Comparison of ENCODE assay signal across 19 cellular contexts in genomic region chr10:49577182-49577925, GRCh38. TPM values are rescaled to one million over a fixed set of nuclear protein-coding genes. Genes with fewer than 3 reads are reported as not detected.
A peak's percentile ranks its signal among the peaks of the same experiment; 100 is the strongest.
DNase-seq lines count a peak whose midpoint lies in the region; ATAC-seq and TF ChIP-seq lines count a peak whose summit lies in the region.
"Had no signal": no experiment of that assay in that cellular context is flagged by ENCODE, and none has a peak within 500 bp of the region (broad histone marks: within the 10 kb centered on the region; RNA-seq: fewer than 3 reads in every experiment).

No MANE protein-coding gene starts in this region.

- peak; percentile 42 for ATAC-seq in activated CD4-positive, alpha-beta T cell treated with anti-CD3 and anti-CD28 coated beads for 36 hours
- ATAC-seq in GM18502 (IDR thresholded peaks at IDR 0.05; ENCODE audit: poor library complexity, unreplicated experiment) (peak; percentile 47), HG02885 (IDR thresholded peaks at IDR 0.05; ENCODE audit: poor library complexity, unreplicated experiment) (peak; percentile 49)
- peak; percentile 45 for ATAC-seq in stimulated activated memory B cell treated with anti-CD40 and anti-IgM and Interleukin-4, amounts not matched to agents 10 μg/mL and 1 μg/mL and 100 μg/mL, for 72 hours
- ATAC-seq: HCT116 had no signal

- H3K27me3 Mint-ChIP-seq in activated CD4-positive, alpha-beta T cell treated with anti-CD3 and anti-CD28 coated beads for 36 hours = peaks cover 9% of the 10 kb centered on the region
- H3K27me3 Mint-ChIP-seq in stimulated activated memory B cell treated with anti-CD40 and anti-IgM and Interleukin-4, amounts not matched to agents 10 μg/mL and 1 μg/mL and 100 μg/mL, for 72 hours = peaks cover 44% of the 10 kb centered on the region

- CTCF ChIA-PET in activated CD4-positive, alpha-beta T cell treated with anti-CD3 and anti-CD28 coated beads for 36 hours (lab: Charles Lee) = no interaction called here

- H3K4me3 Mint-ChIP-seq in activated CD4-positive, alpha-beta T cell treated with anti-CD3 and anti-CD28 coated beads for 36 hours = no peak overlapping the region
- H3K4me3 Mint-ChIP-seq in stimulated activated memory B cell treated with anti-CD40 and anti-IgM and Interleukin-4, amounts not matched to agents 10 μg/mL and 1 μg/mL and 100 μg/mL, for 72 hours = no peak overlapping the region
- H3K4me3 Mint-ChIP-seq: CD4-positive, CD25-positive, alpha-beta regulatory T cell; IgD-negative memory B cell had no signal

- H3K9me3 ChIP-seq in esophagus muscularis mucosa = no peaks in the 10 kb centered on the region
- H3K9me3 ChIP-seq: BLaER1 treated with 17β-estradiol and CSF1 and Interleukin-3, amounts not matched to agents 10 nM and 100 nM had no signal

- no peak for DNase-seq in activated CD4-positive, alpha-beta T cell treated with anti-CD3 and anti-CD28 coated beads for 36 hours
- no peak for DNase-seq in activated CD4-positive, alpha-beta T cell treated with anti-CD3 and anti-CD28 coated beads, Interleukin-2, amount 50 U/mL, for 48 hours
- DNase-seq in NOMO-1 treated with dmso at 0.1 percent for 144 hours (lab: John Stamatoyannopoulos, UW; ENCODE audit: unreplicated experiment) = no peak
- DNase-seq in esophagus muscularis mucosa (ENCODE audit: extremely low spot score) = no peak
- no peak for DNase-seq in NCI-H1694 (lab: John Stamatoyannopoulos, UW)
- DNase-seq: Calu3; CD4-positive, CD25-positive, alpha-beta regulatory T cell; DMS 273 treated with DMSO at 0.1 percent for 48 hours; GM23248; KG1 had no signal

- 79% methylated on average over 2 of the region's 2 CpGs for WGBS in esophagus muscularis mucosa

- H3K27ac Mint-ChIP-seq in activated CD4-positive, alpha-beta T cell treated with anti-CD3 and anti-CD28 coated beads for 36 hours = no peak overlapping the region
- no peak overlapping the region for H3K27ac Mint-ChIP-seq in stimulated activated memory B cell treated with anti-CD40 and anti-IgM and Interleukin-4, amounts not matched to agents 10 μg/mL and 1 μg/mL and 100 μg/mL, for 72 hours
- H3K27ac Mint-ChIP-seq: CD4-positive, CD25-positive, alpha-beta regulatory T cell; IgD-negative memory B cell had no signal

- H3K36me3 Mint-ChIP-seq in activated CD4-positive, alpha-beta T cell treated with anti-CD3 and anti-CD28 coated beads for 36 hours (ENCODE audit: low read depth) = no peaks in the 10 kb centered on the region
- H3K36me3 Mint-ChIP-seq in stimulated activated memory B cell treated with anti-CD40 and anti-IgM and Interleukin-4, amounts not matched to agents 10 μg/mL and 1 μg/mL and 100 μg/mL, for 72 hours = no peaks in the 10 kb centered on the region
- H3K36me3 Mint-ChIP-seq: CD4-positive, CD25-positive, alpha-beta regulatory T cell had no signal

- H3K4me1 ChIP-seq in esophagus muscularis mucosa = no peaks in the 10 kb centered on the region
- H3K4me1 ChIP-seq: BLaER1 treated with 17β-estradiol and CSF1 and Interleukin-3, amounts not matched to agents 10 nM and 100 nM had no signal

- no peaks in the 10 kb centered on the region for H3K9me3 Mint-ChIP-seq in activated CD4-positive, alpha-beta T cell treated with anti-CD3 and anti-CD28 coated beads for 36 hours (ENCODE audit: low read depth)
- no peaks in the 10 kb centered on the region for H3K9me3 Mint-ChIP-seq in stimulated activated memory B cell treated with anti-CD40 and anti-IgM and Interleukin-4, amounts not matched to agents 10 μg/mL and 1 μg/mL and 100 μg/mL, for 72 hours
- H3K9me3 Mint-ChIP-seq: CD4-positive, CD25-positive, alpha-beta regulatory T cell; IgD-negative memory B cell had no signal

- no peak overlapping the region for H3K27ac ChIP-seq in esophagus muscularis mucosa (replicated peaks in 1 of 4)
- H3K27ac ChIP-seq: 22Rv1; BLaER1 treated with 17β-estradiol and CSF1 and Interleukin-3, amounts not matched to agents 10 nM and 100 nM; GM23248 had no signal

- no peak for TF ChIP-seq CTCF in esophagus muscularis mucosa (IDR thresholded peaks at IDR 0.05)

- H3K4me1 Mint-ChIP-seq in activated CD4-positive, alpha-beta T cell treated with anti-CD3 and anti-CD28 coated beads for 36 hours = no peaks in the 10 kb centered on the region
- H3K4me1 Mint-ChIP-seq in stimulated activated memory B cell treated with anti-CD40 and anti-IgM and Interleukin-4, amounts not matched to agents 10 μg/mL and 1 μg/mL and 100 μg/mL, for 72 hours = peaks cover 12% of the 10 kb centered on the region

- H3K27me3 ChIP-seq in esophagus muscularis mucosa = peaks cover 0 to 5% (median 0%) of the 10 kb centered on the region in 4 donors
- H3K27me3 ChIP-seq: BLaER1 treated with 17β-estradiol and CSF1 and Interleukin-3, amounts not matched to agents 10 nM and 100 nM had no signal

- no peak overlapping the region for H3K4me3 ChIP-seq in esophagus muscularis mucosa
- H3K4me3 ChIP-seq: BLaER1 treated with 17β-estradiol and CSF1 and Interleukin-3, amounts not matched to agents 10 nM and 100 nM; GM23248 had no signal

- no peaks in the 10 kb centered on the region for H3K36me3 ChIP-seq in esophagus muscularis mucosa
- H3K36me3 ChIP-seq: BLaER1 treated with 17β-estradiol and CSF1 and Interleukin-3, amounts not matched to agents 10 nM and 100 nM had no signal

- no peak for TF ChIP-seq EP300 in esophagus muscularis mucosa (IDR thresholded peaks at IDR 0.05)

- intact Hi-C loops in activated CD4-positive, alpha-beta T cell treated with anti-CD3 and anti-CD28 coated beads for 36 hours (cut with DNase I, micrococcal nuclease) = no loop called here
- intact Hi-C loops in esophagus muscularis mucosa (cut with DNase I) = no loop called here

- no peak for TF ChIP-seq POLR2A in esophagus muscularis mucosa (IDR thresholded peaks at IDR 0.05; ENCODE audit: low read depth)

- POLR2A ChIA-PET in activated CD4-positive, alpha-beta T cell treated with anti-CD3 and anti-CD28 coated beads for 36 hours (lab: Charles Lee) = interaction anchor here (0.6 kb wide), 1 partner anchor 23 kb away, joined by 3 read pairs; no protein-coding TSS in a partner anchor

RNA-seq across cellular contexts. Expression of gene SLC18A3, which starts 32.8 kb away (rescaled TPM):
- total RNA-seq in activated CD4-positive, alpha-beta T cell treated with anti-CD3 and anti-CD28 coated beads for 36 hours = not detected
- 1 to 10 TPM in 2 of 4 donors, under 1 TPM in 2; 0.42 to 1.7 (median 0.81) TPM for total RNA-seq in esophagus muscularis mucosa
- total RNA-seq: Calu3; CD4-positive, CD25-positive, alpha-beta regulatory T cell; Daoy; GM23248; HT1080 had no signal

RNA-seq across cellular contexts. Expression of gene CHAT, which starts 36.5 kb away (rescaled TPM):
- not detected for total RNA-seq in activated CD4-positive, alpha-beta T cell treated with anti-CD3 and anti-CD28 coated beads for 36 hours
- under 1 TPM in 1 of 4 donors, not detected in 3; 0.17 TPM for total RNA-seq in esophagus muscularis mucosa
- total RNA-seq: Calu3; CD4-positive, CD25-positive, alpha-beta regulatory T cell; Daoy; GM23248; HT1080 had no signal

RNA-seq across cellular contexts. Expression of gene ERCC6, which starts 38.4 kb away (rescaled TPM):
- total RNA-seq in activated CD4-positive, alpha-beta T cell treated with anti-CD3 and anti-CD28 coated beads for 36 hours = 10 to 100 TPM; 15.0 to 15.8 TPM
- 10 to 100 TPM in 1 of 4 donors, 1 to 10 TPM in 3; 7.0 to 11.7 (median 9.2) TPM for total RNA-seq in esophagus muscularis mucosa
